In the genomic region with DNA sequence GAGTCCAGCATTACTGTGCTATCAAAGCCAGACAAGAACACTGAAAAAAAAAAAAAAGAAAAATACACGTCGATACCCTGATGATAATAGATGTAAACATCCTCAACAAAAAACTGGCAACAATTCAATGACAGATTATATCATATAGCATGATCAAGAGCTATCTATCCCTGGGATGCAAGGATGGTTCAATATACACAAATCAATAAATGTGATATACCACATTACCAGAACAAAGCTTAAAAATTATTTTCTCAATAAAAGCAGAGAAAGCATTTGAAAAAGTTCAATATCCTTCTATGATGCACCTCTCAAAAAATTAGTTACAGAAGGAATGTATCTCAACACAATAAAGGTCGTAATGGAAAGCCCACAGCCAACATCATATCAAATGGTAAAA, we compare ENCODE assay signal across 11 cellular contexts.
"Had no signal": no experiment of that assay in that cellular context is flagged by ENCODE, and none has a peak within 500 bp of the region (broad histone marks: within the 10 kb centered on the region; RNA-seq: fewer than 3 reads in every experiment).

No MANE protein-coding gene starts in this region.

- H3K9me3 ChIP-seq: HAP-1 had no signal

- FAIRE-seq: H1, H54 had no signal

- H2AFZ ChIP-seq: GM23248, GM23338 had no signal

- H3K27ac ChIP-seq: GM23248 had no signal

- H3K9ac ChIP-seq: GM23248 had no signal

- ATAC-seq: GM23338, HCT116 had no signal

- H3K4me2 ChIP-seq: GM23338 had no signal

- DNase-seq: GM23248, GOT3, H7, H9, HCEC 1CT, HFFc6 had no signal

- H3K4me3 ChIP-seq: GM23248, GM23338, HAP-1 had no signal

- H3K4me1 ChIP-seq: HAP-1 had no signal

- H3K36me3 ChIP-seq: HAP-1 had no signal
